Comparison of ENCODE assay signal across 21 cellular contexts in genomic region chr13:51313619-51314018, GRCh38. TPM values are rescaled to one million over a fixed set of nuclear protein-coding genes. Genes with fewer than 3 reads are reported as not detected.
DNase-seq lines count a peak whose midpoint lies in the region; ATAC-seq, FAIRE-seq and TF ChIP-seq lines count a peak whose summit lies in the region.
"Had no signal": no experiment of that assay in that cellular context is flagged by ENCODE, and none has a peak within 500 bp of the region (broad histone marks: within the 10 kb centered on the region; RNA-seq: fewer than 3 reads in every experiment).

No MANE protein-coding gene starts in this region.

- no peak overlapping the region for H3K56ac ChIP-seq in H1 (replicated peaks; ENCODE audit: insufficient read length, low read depth, low read length)

- H3K4me3 ChIP-seq in H1 (ENCODE audit: extremely low read depth in 1 of 4, insufficient read depth in 2 of 4, low read depth in 3 of 4, low read length in 4 of 4), result no peak overlapping the region

- CTCF ChIA-PET in H1 (lab: Charles Lee; ENCODE audit: partially characterized antibody), result interaction anchor here (1.2 to 1.6 kb wide), 2 partner anchors 10 to 33 kb away, joined by 4 read pairs; no protein-coding TSS in a partner anchor

- FAIRE-seq in H1 (lab: Jason Lieb, UNC), result no peak
- FAIRE-seq: GM12892 had no signal

- H3K4me1 ChIP-seq in H1 (replicated peaks in 1 of 4; ENCODE audit: control insufficient read depth in 3 of 4, insufficient read depth in 4 of 4, low read length in 3 of 4), result peaks cover 4 to 17% (median 6%) of the 10 kb centered on the region in 4 experiments; a peak in 4 of 7 replicates

- H2BK5ac ChIP-seq in H1 (ENCODE audit: low read depth, low read length), result peak overlapping the region; percentile 5; the same call in 1 of the 2 replicates

- no peak overlapping the region for H4K8ac ChIP-seq in H1 (ENCODE audit: extremely low read depth, insufficient read depth, low read length)

- POLR2A ChIA-PET in H1 (lab: Charles Lee; ENCODE audit: partially characterized antibody), result interaction anchor here (2.1 kb wide), 1 partner anchor 11 kb away, joined by 5 read pairs; no protein-coding TSS in a partner anchor

- H3K79me2 ChIP-seq in H1 (ENCODE audit: control insufficient read depth in 1 of 2, insufficient read depth in 2 of 2, low read length in 2 of 2), result no peaks in the 10 kb centered on the region

- H3K9me3 ChIP-seq in H1 (ENCODE audit: insufficient read depth in 2 of 2, low read depth in 1 of 2, low read length in 1 of 2), result peaks cover 0 to 3% of the 10 kb centered on the region in 2 experiments; a peak in 1 of 4 replicates

- H3K14ac ChIP-seq in H1 (ENCODE audit: insufficient read length), result no peak overlapping the region

- intact Hi-C loops in Right ventricle myocardium superior (cut with DNase I), result no loop called here
- intact Hi-C loops in cardiac septum (cut with DNase I), result no loop called here

- H2BK120ac ChIP-seq in H1 (replicated peaks; ENCODE audit: low read depth, low read length), result no peak overlapping the region

- H2BK12ac ChIP-seq in H1 (ENCODE audit: low read depth, low read length), result peak overlapping the region; percentile 69; the same call in 1 of the 2 replicates

- no peaks in the 10 kb centered on the region for H3K79me1 ChIP-seq in H1 (ENCODE audit: low read depth, low read length)

- ATAC-seq in Right ventricle myocardium superior (ENCODE audit: poor library complexity) (peak; percentile 67), left lobe of liver (no peak)

- H3K18ac ChIP-seq in H1 (ENCODE audit: extremely low read depth, low read length), result no peak overlapping the region

- no peak for TF ChIP-seq RAD21 in H1 (IDR thresholded peaks at IDR 0.05 in 1 of 2, conservative IDR thresholded peaks at IDR 0.05 in 1 of 2; ENCODE audit: low read depth in 2 of 2, low read length in 2 of 2)

- H2AFZ ChIP-seq in H1 (ENCODE audit: low read length), result no peak overlapping the region

- no peak overlapping the region for H3K4ac ChIP-seq in H1 (replicated peaks; ENCODE audit: insufficient read length, low read depth, low read length)

- no peak for TF ChIP-seq POLR2A in H1 (IDR thresholded peaks at IDR 0.05; ENCODE audit: control extremely low read depth in 1 of 2, low read depth in 2 of 2, low read length in 2 of 2)

- H3K27ac ChIP-seq in H1 (ENCODE audit: low read depth, low read length), result no peak overlapping the region

- H4K91ac ChIP-seq in H1 (replicated peaks; ENCODE audit: insufficient read length, low read length), result peak overlapping the region; percentile 48

- TF ChIP-seq CTCF in H1 (IDR thresholded peaks at IDR 0.05; ENCODE audit: control extremely low read depth in 1 of 3, insufficient read depth in 1 of 3, low read depth in 1 of 3, low read length in 3 of 3), result no peak

- WGBS in H1 (ENCODE audit: extremely low coverage in 1 of 2, insufficient coverage in 1 of 2, insufficient read length in 1 of 2, insufficient replicate concordance in 2 of 2, low coverage in 1 of 2, low lambda C conversion rate in 2 of 2, missing lambda C conversion rate in 1 of 2), 2 experiments, result 88% methylated on average over 1 of the region's 1 CpG; no CpG with 5 or more reads in 1 of the 2 experiments

- H3K36me3 ChIP-seq in H1 (ENCODE audit: control insufficient read depth in 2 of 4, insufficient read depth in 4 of 4, low read length in 3 of 4), result no peaks in the 10 kb centered on the region

- no peak overlapping the region for H4K5ac ChIP-seq in H1 (ENCODE audit: insufficient read length, low read depth, low read length)

- H3K23ac ChIP-seq in H1 (ENCODE audit: insufficient read length), result no peak overlapping the region

- no peak overlapping the region for H3K9ac ChIP-seq in H1 (replicated peaks in 1 of 4; ENCODE audit: extremely low read depth in 1 of 4, low read depth in 3 of 4, low read length in 3 of 4)

- no peak overlapping the region for H2BK15ac ChIP-seq in H1 (ENCODE audit: low read length)

- H4K20me1 ChIP-seq in H1 (replicated peaks in 1 of 2; ENCODE audit: control insufficient read depth in 1 of 2, insufficient read depth in 2 of 2, low read length in 2 of 2), result no peaks in the 10 kb centered on the region

- H3K23me2 ChIP-seq in H1 (ENCODE audit: low read depth, low read length), result no peaks in the 10 kb centered on the region; the same call in 1 of the 2 replicates

- peak overlapping the region; percentile 6; the same call in 1 of the 2 replicates for H2BK20ac ChIP-seq in H1 (ENCODE audit: low read length)

- peak overlapping the region; percentile 7; the same call in 1 of the 2 replicates for H2AK5ac ChIP-seq in H1 (ENCODE audit: low read depth, low read length)

- no peak overlapping the region for H3K4me2 ChIP-seq in H1 (ENCODE audit: insufficient read depth in 1 of 2, low read depth in 2 of 2, low read length in 2 of 2)

- DNase-seq in Right ventricle myocardium superior (no peak), cardiac septum (ENCODE audit: low spot score) (no peak), H1 (ENCODE audit: low read depth in 1 of 2, low spot score in 2 of 2) (no peak), left lobe of liver (ENCODE audit: low spot score) (peak; percentile 3), amniotic stem cell (lab: John Stamatoyannopoulos, UW) (no peak), HuH-7 (ENCODE audit: low spot score) (no peak)
- DNase-seq: C1 segment of cervical spinal cord; Calu3; CD4-positive, alpha-beta memory T cell; COR-L47; DMS53; DMS79 treated with DMSO at 0.1 percent for 48 hours; GOT3; H7; HCEC 1CT had no signal

- H3K27me3 ChIP-seq in H1 (replicated peaks in 1 of 4; ENCODE audit: control insufficient read depth in 3 of 4, extremely low read depth in 1 of 4, insufficient read depth in 3 of 4, low read length in 3 of 4), result no peaks in the 10 kb centered on the region

- TF ChIP-seq EP300 in H1 (IDR thresholded peaks at IDR 0.05; ENCODE audit: borderline replicate concordance in 1 of 2, low read depth in 2 of 2, low read length in 2 of 2), result no peak

TF ChIP-seq in H1, 55 proteins besides CTCF, POLR2A, EP300 and RAD21:
- TF ChIP-seq GTF2F1 (IDR thresholded peaks at IDR 0.05; ENCODE audit: borderline replicate concordance, low read depth, low read length) (no peak), TBP (IDR thresholded peaks at IDR 0.05; ENCODE audit: low read depth, low read length) (no peak), BACH1 (IDR thresholded peaks at IDR 0.05; ENCODE audit: low read length) (no peak), BCL11A (IDR thresholded peaks at IDR 0.05; ENCODE audit: low read depth in 2 of 2, low read length in 2 of 2) (no peak)
TF ChIP-seq in H1: peak in this region for 0.

RNA-seq across cellular contexts. Expression of gene SERPINE3, which starts 25.9 kb away (rescaled TPM):
- total RNA-seq in Right ventricle myocardium superior, result not detected
- total RNA-seq in cardiac septum, result not detected
- 0.15 and 0.34 TPM in 2 replicates for total RNA-seq in H1 (2021; fragmentation: NEBNext Ultra II Directional; extraction: Animal tissue kit (Norgen Biotek cat#: 25700))
- polyA plus RNA-seq in H1 (2011; rRNA removed), result 1.0 and 1.1 TPM in 2 replicates
- polyA plus RNA-seq in H1 (2011; cell fraction: cytosol; rRNA removed), result 0.76 TPM
- 3.0 TPM for polyA plus RNA-seq in H1 (2011; cell fraction: nucleus; rRNA removed)
- polyA plus RNA-seq in H1 (2012, experiment 1 of 2), result 0.39 to 0.69 TPM (median 0.64 TPM) in 3 of 4 replicates, not detected in the other
- polyA plus RNA-seq in H1 (2012, experiment 2 of 2), result 0.16 TPM
- polyA plus RNA-seq in H1 (2013, experiment 1 of 2), result 0.28 TPM
- 0.18 TPM for polyA plus RNA-seq in H1 (2013, experiment 2 of 2)
- polyA minus RNA-seq in H1 (2011; rRNA and poly(A)+ RNA removed), result 1.6 and 2.3 TPM in 2 replicates
- polyA minus RNA-seq in H1 (2011; cell fraction: cytosol; rRNA and poly(A)+ RNA removed), result not detected
- 2.0 TPM for polyA minus RNA-seq in H1 (2011; cell fraction: nucleus; rRNA and poly(A)+ RNA removed)
- total RNA-seq in left lobe of liver, result not detected
- total RNA-seq: A172; A673; Calu3; CD4-positive, alpha-beta memory T cell; Daoy; G401 had no signal
- polyA plus RNA-seq: BJ; CD4-positive, alpha-beta memory T cell had no signal
